24 cellular contexts compared by ENCODE assay signal in the genomic region with DNA sequence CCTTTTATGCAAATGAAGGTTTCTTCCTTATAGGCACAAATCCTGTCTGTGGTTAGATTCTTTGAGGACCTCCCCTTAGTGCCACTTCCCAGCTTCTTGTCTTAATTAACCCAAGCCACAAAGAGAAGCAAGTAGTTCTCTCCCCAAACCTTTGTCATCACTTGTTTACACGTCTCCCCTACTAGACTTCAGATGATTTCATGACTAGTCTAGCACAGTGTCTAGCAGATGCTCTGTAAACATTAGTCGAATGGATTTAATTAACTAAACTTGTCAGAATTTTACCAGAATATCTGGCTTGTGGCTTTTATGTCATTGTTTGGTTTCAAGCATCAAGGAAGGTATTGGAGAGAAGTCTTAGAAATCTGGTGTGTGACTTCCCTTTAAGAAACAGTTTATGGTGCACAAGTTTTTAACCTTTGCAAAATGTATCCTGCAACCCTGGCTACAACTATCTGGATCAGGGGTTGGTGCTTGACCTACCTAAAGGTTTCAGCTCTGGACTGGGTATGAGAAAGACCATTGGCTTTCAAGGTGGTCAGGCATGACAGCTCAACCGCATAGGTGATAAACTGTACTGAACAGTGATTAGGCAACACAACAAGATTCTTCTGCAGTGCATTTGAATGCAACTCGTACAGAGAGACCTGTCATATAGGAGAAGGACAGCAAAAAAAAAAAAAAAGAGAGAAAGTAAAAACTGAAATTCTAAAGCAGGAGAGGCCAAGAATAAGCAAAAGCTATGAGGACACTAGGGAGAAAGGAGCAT. TPM values are rescaled to one million over a fixed set of nuclear protein-coding genes. Genes with fewer than 3 reads are reported as not detected.
A peak's percentile ranks its signal among the peaks of the same experiment; 100 is the strongest.
DNase-seq lines count a peak whose midpoint lies in the region; ATAC-seq and TF ChIP-seq lines count a peak whose summit lies in the region.
"Had no signal": no experiment of that assay in that cellular context is flagged by ENCODE, and none has a peak within 500 bp of the region (broad histone marks: within the 10 kb centered on the region; RNA-seq: fewer than 3 reads in every experiment).

No MANE protein-coding gene starts in this region.

- H3K27me3 Mint-ChIP-seq in activated T-helper 2 cell treated with anti-CD3 and anti-CD28 coated beads, Interferon-gamma antibody, Interleukin-2, Interleukin-4, amounts not matched to agents 10 μg/mL and 5 μg/mL and 100 μg/mL, durations not matched to agents 14 hours and 24 hours and 36 hours (ENCODE audit: low read depth) = peaks cover 18% of the 10 kb centered on the region
- peaks cover 12% of the 10 kb centered on the region for H3K27me3 Mint-ChIP-seq in activated CD4-positive, alpha-beta T cell treated with anti-CD3 and anti-CD28 coated beads, Interleukin-2, amount 10 ng/mL, durations not matched to agents 24 days and 14 days

- H3K4me1 Mint-ChIP-seq in activated T-helper 2 cell treated with anti-CD3 and anti-CD28 coated beads, Interferon-gamma antibody, Interleukin-2, Interleukin-4, amounts not matched to agents 10 μg/mL and 5 μg/mL and 100 μg/mL, durations not matched to agents 14 hours and 24 hours and 36 hours (ENCODE audit: low read depth) = no peaks in the 10 kb centered on the region
- H3K4me1 Mint-ChIP-seq in activated CD4-positive, alpha-beta T cell treated with anti-CD3 and anti-CD28 coated beads, Interleukin-2, amount 10 ng/mL, durations not matched to agents 24 days and 14 days = no peaks in the 10 kb centered on the region
- H3K4me1 Mint-ChIP-seq: CD4-positive, alpha-beta memory T cell; T-cell had no signal

- H3K27ac Mint-ChIP-seq in activated T-helper 2 cell treated with anti-CD3 and anti-CD28 coated beads, Interferon-gamma antibody, Interleukin-2, Interleukin-4, amounts not matched to agents 10 μg/mL and 5 μg/mL and 100 μg/mL, durations not matched to agents 14 hours and 24 hours and 36 hours = no peak overlapping the region
- no peak overlapping the region for H3K27ac Mint-ChIP-seq in activated CD4-positive, alpha-beta T cell treated with anti-CD3 and anti-CD28 coated beads, Interleukin-2, amount 10 ng/mL, durations not matched to agents 24 days and 14 days
- H3K27ac Mint-ChIP-seq: CD4-positive, alpha-beta memory T cell; T-cell had no signal

- H3K9me3 ChIP-seq in heart right ventricle = no peaks in the 10 kb centered on the region
- H3K9me3 ChIP-seq: BLaER1 had no signal

- H3K4me3 Mint-ChIP-seq in activated T-helper 2 cell treated with anti-CD3 and anti-CD28 coated beads, Interferon-gamma antibody, Interleukin-2, Interleukin-4, amounts not matched to agents 10 μg/mL and 5 μg/mL and 100 μg/mL, durations not matched to agents 14 hours and 24 hours and 36 hours (ENCODE audit: low read depth) = no peak overlapping the region
- H3K4me3 Mint-ChIP-seq in activated CD4-positive, alpha-beta T cell treated with anti-CD3 and anti-CD28 coated beads, Interleukin-2, amount 10 ng/mL, durations not matched to agents 24 days and 14 days = no peak overlapping the region
- H3K4me3 Mint-ChIP-seq: CD4-positive, alpha-beta memory T cell; T-cell had no signal

- H3K27ac ChIP-seq in heart right ventricle = no peak overlapping the region
- H3K27ac ChIP-seq: BLaER1, HL-60 had no signal

- 79 to 90% methylated on average over 4 of the region's 4 CpGs for WGBS in heart right ventricle, 2 donors

- DNase-seq in AG20443 (ENCODE audit: low spot score) = peak; percentile 14
- DNase-seq in epithelial cell of proximal tubule (ENCODE audit: low read depth) = peak; percentile 37
- no peak for DNase-seq in heart right ventricle
- no peak for DNase-seq in activated T-helper 2 cell treated with anti-CD3 and anti-CD28 coated beads, Interferon-gamma antibody, Interleukin-2, Interleukin-4, amounts not matched to agents 10 μg/mL and 5 μg/mL and 100 μg/mL, durations not matched to agents 14 hours and 24 hours and 36 hours (ENCODE audit: low spot score)
- DNase-seq in activated CD4-positive, alpha-beta T cell treated with anti-CD3 and anti-CD28 coated beads, Interleukin-2, amount 10 ng/mL, durations not matched to agents 24 days and 14 days = no peak
- DNase-seq: CD4-positive, alpha-beta memory T cell; DMS53; IMR-90; Karpas-422; MM.1S; NCI-H1105; NCI-H1694; NCI-H2227 treated with DMSO at 0.1 percent for 48 hours; NCI-H510A treated with DMSO at 0.1 percent for 48 hours; NCI-H82; OCI-M1; SIG-M5; T-cell had no signal

- ATAC-seq in GM18867 (IDR thresholded peaks at IDR 0.05; ENCODE audit: unreplicated experiment) (peak; percentile 86), HG02885 (IDR thresholded peaks at IDR 0.05; ENCODE audit: poor library complexity, unreplicated experiment) (peak; percentile 70), HG03442 (IDR thresholded peaks at IDR 0.05; ENCODE audit: unreplicated experiment) (no peak), heart right ventricle (no peak)
- ATAC-seq: SK-N-SH treated with all-trans-retinoic acid at 6 μM for 48 hours, T-cell had no signal

- no peaks in the 10 kb centered on the region for H3K9me3 Mint-ChIP-seq in activated T-helper 2 cell treated with anti-CD3 and anti-CD28 coated beads, Interferon-gamma antibody, Interleukin-2, Interleukin-4, amounts not matched to agents 10 μg/mL and 5 μg/mL and 100 μg/mL, durations not matched to agents 14 hours and 24 hours and 36 hours
- H3K9me3 Mint-ChIP-seq in activated CD4-positive, alpha-beta T cell treated with anti-CD3 and anti-CD28 coated beads, Interleukin-2, amount 10 ng/mL, durations not matched to agents 24 days and 14 days = no peaks in the 10 kb centered on the region
- H3K9me3 Mint-ChIP-seq: T-cell had no signal

- no peaks in the 10 kb centered on the region for H3K27me3 ChIP-seq in heart right ventricle
- H3K27me3 ChIP-seq: BLaER1 had no signal

- no peak overlapping the region for H3K4me3 ChIP-seq in epithelial cell of proximal tubule (ENCODE audit: low read depth, low read length)
- H3K4me3 ChIP-seq in heart right ventricle = no peak overlapping the region
- H3K4me3 ChIP-seq: BLaER1 had no signal

- TF ChIP-seq CTCF in epithelial cell of proximal tubule (conservative IDR thresholded peaks at IDR 0.05; ENCODE audit: low read depth, low read length) (no peak), heart right ventricle (IDR thresholded peaks at IDR 0.05) (no peak)

- no peaks in the 10 kb centered on the region for H3K36me3 ChIP-seq in heart right ventricle
- H3K36me3 ChIP-seq: BLaER1 had no signal

- peaks cover 0 to 13% (median 0%) of the 10 kb centered on the region in 9 donors for H3K4me1 ChIP-seq in heart right ventricle
- H3K4me1 ChIP-seq: BLaER1 had no signal

- H3K36me3 Mint-ChIP-seq in activated T-helper 2 cell treated with anti-CD3 and anti-CD28 coated beads, Interferon-gamma antibody, Interleukin-2, Interleukin-4, amounts not matched to agents 10 μg/mL and 5 μg/mL and 100 μg/mL, durations not matched to agents 14 hours and 24 hours and 36 hours (ENCODE audit: low read depth) = no peaks in the 10 kb centered on the region
- no peaks in the 10 kb centered on the region for H3K36me3 Mint-ChIP-seq in activated CD4-positive, alpha-beta T cell treated with anti-CD3 and anti-CD28 coated beads, Interleukin-2, amount 10 ng/mL, durations not matched to agents 24 days and 14 days (ENCODE audit: low read depth)
- H3K36me3 Mint-ChIP-seq: CD4-positive, alpha-beta memory T cell; T-cell had no signal

- intact Hi-C loops in heart right ventricle (cut with DNase I) = no loop called here
- intact Hi-C loops in activated T-helper 2 cell treated with anti-CD3 and anti-CD28 coated beads, Interferon-gamma antibody, Interleukin-2, Interleukin-4, amounts not matched to agents 10 μg/mL and 5 μg/mL and 100 μg/mL, durations not matched to agents 14 hours and 24 hours and 36 hours (cut with micrococcal nuclease) = no loop called here
- intact Hi-C loops in activated CD4-positive, alpha-beta T cell treated with anti-CD3 and anti-CD28 coated beads, Interleukin-2, amount 10 ng/mL, durations not matched to agents 24 days and 14 days (cut with micrococcal nuclease) = no loop called here

RNA-seq across cellular contexts. Expression of gene HECW2, which starts 47.0 kb away (rescaled TPM):
- total RNA-seq in epithelial cell of proximal tubule (0.22 and 1.4 TPM in 2 replicates), heart right ventricle (10 to 100 TPM; 24.4 to 68.1 (median 35.2) TPM)
- polyA plus RNA-seq in heart right ventricle = 1 to 10 TPM; 1.3 to 9.5 TPM
- 1.8 and 2.2 TPM in 2 replicates for total RNA-seq in activated T-helper 2 cell treated with anti-CD3 and anti-CD28 coated beads, Interferon-gamma antibody, Interleukin-2, Interleukin-4, amounts not matched to agents 10 μg/mL and 5 μg/mL and 100 μg/mL, durations not matched to agents 14 hours and 24 hours and 36 hours
- total RNA-seq in activated CD4-positive, alpha-beta T cell treated with anti-CD3 and anti-CD28 coated beads, Interleukin-2, amount 10 ng/mL, durations not matched to agents 24 days and 14 days = 0.50 and 0.63 TPM in 2 replicates

Comparison
In these comparisons a context has a peak if more than half of its experiments do, and no peak if none do; other contexts are left out.
1. DNase-seq: peak in AG20443 (single experiment) and epithelial cell of proximal tubule (single experiment); none in heart right ventricle (0 of 2), activated T-helper 2 cell treated with anti-CD3 and anti-CD28 coated beads, Interferon-gamma antibody, Interleukin-2, Interleukin-4, amounts not matched to agents 10 μg/mL and 5 μg/mL and 100 μg/mL, durations not matched to agents 14 hours and 24 hours and 36 hours (single experiment) and activated CD4-positive, alpha-beta T cell treated with anti-CD3 and anti-CD28 coated beads, Interleukin-2, amount 10 ng/mL, durations not matched to agents 24 days and 14 days (single experiment).
2. ATAC-seq: peak in GM18867 (single experiment) and HG02885 (single experiment); none in HG03442 (single experiment) and heart right ventricle (0 of 8).